In the genomic region with DNA sequence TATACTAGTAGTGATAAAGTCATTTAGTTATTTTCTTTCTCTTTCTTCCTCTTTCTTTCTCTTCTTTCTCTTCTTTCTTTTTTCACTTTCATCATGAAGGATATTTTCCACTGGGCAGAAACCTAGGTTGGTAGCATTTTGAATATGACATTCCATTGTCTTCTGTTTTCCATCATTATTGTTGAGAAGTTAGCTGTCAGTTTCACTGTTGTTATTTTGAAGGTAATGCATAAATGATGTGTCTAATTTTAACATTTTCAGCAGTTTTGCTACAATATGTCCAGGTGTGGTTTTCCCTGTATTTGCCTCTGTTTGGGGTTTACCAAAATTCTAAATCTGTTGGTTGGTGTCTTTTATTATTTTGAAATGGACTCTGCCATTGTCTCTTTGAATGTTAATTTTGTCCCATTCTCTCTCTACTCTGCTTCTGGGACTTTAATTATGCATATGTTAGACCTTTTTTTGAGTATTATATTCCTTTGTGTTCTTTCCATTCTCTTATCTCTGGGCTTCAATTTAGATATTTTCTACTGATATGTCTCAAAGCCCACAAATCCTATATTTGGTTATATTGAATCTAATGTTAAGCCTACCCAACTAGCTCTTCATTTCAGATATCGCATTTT, we compare ENCODE assay signal across 28 cellular contexts.
DNase-seq lines count a peak whose midpoint lies in the region; ATAC-seq, FAIRE-seq and TF ChIP-seq lines count a peak whose summit lies in the region.
"Had no signal": no experiment of that assay in that cellular context is flagged by ENCODE, and none has a peak within 500 bp of the region (broad histone marks: within the 10 kb centered on the region; RNA-seq: fewer than 3 reads in every experiment).

No MANE protein-coding gene starts in this region.

- peaks cover 41% of the 10 kb centered on the region for H3K36me3 Mint-ChIP-seq in WTC11
- H3K36me3 Mint-ChIP-seq: CD14-positive monocyte; CD4-positive, alpha-beta memory T cell; CD4-positive, CD25-positive, alpha-beta regulatory T cell had no signal

- H3K9me3 Mint-ChIP-seq in WTC11 = peaks cover 56% of the 10 kb centered on the region

- no peak overlapping the region for H3K4me3 Mint-ChIP-seq in WTC11
- H3K4me3 Mint-ChIP-seq: CD14-positive monocyte; CD4-positive, alpha-beta memory T cell; CD4-positive, CD25-positive, alpha-beta regulatory T cell; CD8-positive, alpha-beta memory T cell had no signal

- TF ChIP-seq CTCF in HCT116 (IDR thresholded peaks at IDR 0.05 in 2 of 3, conservative IDR thresholded peaks at IDR 0.05 in 1 of 3; ENCODE audit: borderline replicate concordance in 1 of 3, insufficient read depth in 1 of 3, low read depth in 2 of 3, low read length in 2 of 3) (no peak), HEK293 (tag by site-specific recombination; IDR thresholded peaks at IDR 0.05) (no peak), WTC11 (IDR thresholded peaks at IDR 0.05) (no peak), K562 (IDR thresholded peaks at IDR 0.05 in 2 of 3, conservative IDR thresholded peaks at IDR 0.05 in 1 of 3; ENCODE audit: insufficient read depth in 2 of 3, low read depth in 1 of 3, low read length in 3 of 3) (no peak), sigmoid colon (IDR thresholded peaks at IDR 0.05) (no peak), omental fat pad (IDR thresholded peaks at IDR 0.05) (no peak)

- H3K27me3 Mint-ChIP-seq in WTC11 (ENCODE audit: low read depth) = no peaks in the 10 kb centered on the region
- H3K27me3 Mint-ChIP-seq: CD4-positive, CD25-positive, alpha-beta regulatory T cell had no signal

- no peaks in the 10 kb centered on the region for H3K9me2 ChIP-seq in HCT116 (ENCODE audit: insufficient read depth)

- no peaks in the 10 kb centered on the region for H4K20me1 ChIP-seq in HCT116 (ENCODE audit: insufficient read depth)
- no peaks in the 10 kb centered on the region for H4K20me1 ChIP-seq in K562 (replicated peaks; ENCODE audit: control insufficient read depth, insufficient read depth, low read length)
- H4K20me1 ChIP-seq: BLaER1 had no signal

- RAD21 ChIA-PET in HCT116 (lab: Charles Lee; ENCODE audit: low non-redundant PET in 1 of 2, low total read pairs in 2 of 2, uncharacterized antibody in 2 of 2, unreplicated experiment in 2 of 2) = interaction anchor here in 1 of 2 experiments (0.7 kb wide), 1 partner anchor 193 kb away, joined by 4 read pairs; no protein-coding TSS in a partner anchor

- H3K36me3 ChIP-seq in HCT116 (ENCODE audit: control insufficient read depth in 1 of 2, insufficient read depth in 2 of 2, low read length in 2 of 2) = no peaks in the 10 kb centered on the region
- no peaks in the 10 kb centered on the region for H3K36me3 ChIP-seq in HEK293 (ENCODE audit: control insufficient read depth in 2 of 2, insufficient read depth in 1 of 2, low read length in 2 of 2)
- H3K36me3 ChIP-seq in K562 (ENCODE audit: control insufficient read depth, insufficient read depth, low read length) = no peaks in the 10 kb centered on the region
- H3K36me3 ChIP-seq in sigmoid colon = no peaks in the 10 kb centered on the region
- H3K36me3 ChIP-seq: BE2C, BLaER1 had no signal

- ATAC-seq in HCT116 (no peak), WTC11 (no peak), K562 (no peak), omental fat pad (ENCODE audit: low FRiP score) (no peak)
- ATAC-seq: GM12878 had no signal

- BruUV-seq in HCT116 (replicated peaks; lab: Mats Ljungman, UMichigan) (no TSS peak), K562 (replicated peaks; lab: Mats Ljungman, UMichigan) (no TSS peak)

- in situ Hi-C loops in K562 (cut with MboI) = no loop called here

- H3K4me2 ChIP-seq in HCT116 (ENCODE audit: low read length) (no peak overlapping the region), K562 (ENCODE audit: insufficient read depth, low read length) (no peak overlapping the region)
- H3K4me2 ChIP-seq: BLaER1 had no signal

- H3K4me1 ChIP-seq in HCT116 (ENCODE audit: control insufficient read depth in 1 of 2, insufficient read depth in 2 of 2, low read length in 2 of 2) (no peaks in the 10 kb centered on the region), HEK293 (ENCODE audit: control insufficient read depth, insufficient read depth, low read length) (no peaks in the 10 kb centered on the region), K562 (replicated peaks in 1 of 2; ENCODE audit: control insufficient read depth in 2 of 2, insufficient read depth in 2 of 2, low read length in 2 of 2) (peaks cover 0 to 7% of the 10 kb centered on the region in 2 experiments; a peak in 2 of 5 replicates), sigmoid colon (no peaks in the 10 kb centered on the region)
- H3K4me1 ChIP-seq: BE2C, BLaER1 had no signal

- H3K9me3 ChIP-seq in HCT116 (ENCODE audit: control insufficient read depth in 1 of 2, insufficient read depth in 1 of 2, low read depth in 1 of 2, low read length in 2 of 2) = peaks cover 0 to 9% of the 10 kb centered on the region in 2 experiments; a peak in 1 of 4 replicates
- H3K9me3 ChIP-seq in HEK293 (ENCODE audit: control insufficient read depth, insufficient read depth, low read depth, low read length) = no peaks in the 10 kb centered on the region
- H3K9me3 ChIP-seq in K562 (replicated peaks; ENCODE audit: control insufficient read depth, insufficient read depth, low read depth, low read length) = peaks cover 11% of the 10 kb centered on the region
- H3K9me3 ChIP-seq in sigmoid colon = peaks cover 0 to 4% (median 0%) of the 10 kb centered on the region in 4 donors
- H3K9me3 ChIP-seq: BE2C had no signal

- TF ChIP-seq POLR2A in HCT116 (IDR thresholded peaks at IDR 0.05; ENCODE audit: borderline replicate concordance, extremely low read depth, insufficient read depth, insufficient read length) (no peak), K562 (conservative IDR thresholded peaks at IDR 0.05) (no peak), sigmoid colon (IDR thresholded peaks at IDR 0.05) (no peak)

- H3K27ac ChIP-seq in HCT116 (ENCODE audit: low read depth, low read length) (no peak overlapping the region), HEK293 (ENCODE audit: extremely low read depth, low read depth, low read length) (no peak overlapping the region), K562 (ENCODE audit: extremely low read depth, low read depth, low read length) (no peak overlapping the region), sigmoid colon (no peak overlapping the region)
- H3K27ac ChIP-seq: BLaER1 had no signal

- no peak for FAIRE-seq in K562 (lab: Jason Lieb, UNC)
- FAIRE-seq: A204.1, GM12878, GM12892, GM18507 had no signal

- no peak overlapping the region for H3K9ac ChIP-seq in HCT116 (ENCODE audit: low read length)
- H3K9ac ChIP-seq in K562 (ENCODE audit: insufficient read depth in 1 of 2, low read depth in 2 of 2, low read length in 2 of 2) = no peak overlapping the region
- H3K9ac ChIP-seq: BLaER1 had no signal

- TF ChIP-seq EP300 in K562 (IDR thresholded peaks at IDR 0.05; ENCODE audit: low read length) (no peak), sigmoid colon (IDR thresholded peaks at IDR 0.05) (no peak)

- H3K4me3 ChIP-seq in HCT116 (replicated peaks in 1 of 2; ENCODE audit: low read depth in 1 of 2, low read length in 2 of 2) (no peak overlapping the region), HEK293 (ENCODE audit: low read depth, low read length) (no peak overlapping the region), K562 (no peak overlapping the region), sigmoid colon (no peak overlapping the region)
- H3K4me3 ChIP-seq: BLaER1, GM12878 had no signal

- H2AFZ ChIP-seq in HCT116 (ENCODE audit: low read depth, low read length, poor library complexity, severe bottlenecking) = no peak overlapping the region
- H2AFZ ChIP-seq in K562 (ENCODE audit: low read depth, low read length) = no peak overlapping the region

- no peaks in the 10 kb centered on the region for H3K9me1 ChIP-seq in K562 (ENCODE audit: control insufficient read depth, insufficient read depth, low read length)

- CTCF ChIA-PET in HCT116 (lab: Charles Lee) = no interaction called here
- CTCF ChIA-PET in HEK293 (lab: Yijun Ruan, JAX) = interaction anchor here (0.7 kb wide), 2 partner anchors 27 to 689 kb away, joined by 3 read pairs; no protein-coding TSS in a partner anchor
- CTCF ChIA-PET in WTC11 (lab: Charles Lee) = no interaction called here
- CTCF ChIA-PET in K562 (lab: Yijun Ruan, JAX; ENCODE audit: low intra/inter-chr PET ratio) = no interaction called here

- no peak overlapping the region for H3K27ac Mint-ChIP-seq in WTC11
- H3K27ac Mint-ChIP-seq: CD14-positive monocyte; CD4-positive, alpha-beta memory T cell; CD4-positive, CD25-positive, alpha-beta regulatory T cell; CD8-positive, alpha-beta memory T cell had no signal

- H3K27me3 ChIP-seq in HCT116 (ENCODE audit: insufficient read depth, low read length) (no peaks in the 10 kb centered on the region), K562 (ENCODE audit: control insufficient read depth in 2 of 2, insufficient read depth in 2 of 2, low read length in 2 of 2) (no peaks in the 10 kb centered on the region), sigmoid colon (no peaks in the 10 kb centered on the region)
- H3K27me3 ChIP-seq: BE2C, BLaER1 had no signal

- intact Hi-C loops in HCT116 (cut with micrococcal nuclease) (no loop called here), K562 (cut with micrococcal nuclease) (no loop called here), sigmoid colon (cut with DNase I) (no loop called here)

- TF ChIP-seq RAD21 in HCT116 (IDR thresholded peaks at IDR 0.05; ENCODE audit: low read depth) (no peak), K562 (CRISPR knock-in tag; conservative IDR thresholded peaks at IDR 0.05 in 1 of 2, IDR thresholded peaks at IDR 0.05 in 1 of 2) (no peak)

- WGBS in K562 (ENCODE audit: insufficient coverage, low coverage, missing lambda C conversion rate) = 13% methylated on average over 1 of the region's 1 CpG
- 89 to 95% methylated on average over 1 of the region's 1 CpG for WGBS in sigmoid colon, 2 donors

- POLR2A ChIA-PET in HCT116 (lab: Charles Lee) = no interaction called here
- POLR2A ChIA-PET in HEK293 (lab: Yijun Ruan, JAX) = no interaction called here
- POLR2A ChIA-PET in WTC11 (lab: Charles Lee) = no interaction called here
- POLR2A ChIA-PET in K562 (lab: Yijun Ruan, JAX) = no interaction called here

- no peaks in the 10 kb centered on the region for H3K4me1 Mint-ChIP-seq in WTC11
- H3K4me1 Mint-ChIP-seq: CD14-positive monocyte; CD4-positive, alpha-beta memory T cell; CD4-positive, CD25-positive, alpha-beta regulatory T cell; CD8-positive, alpha-beta memory T cell had no signal

- DNase-seq in HCT116 (ENCODE audit: low read depth, low spot score) = no peak
- no peak for DNase-seq in WTC11 (ENCODE audit: low spot score)
- no peak for DNase-seq in K562 (ENCODE audit: extremely low read depth in 1 of 4, low spot score in 3 of 4)
- no peak for DNase-seq in sigmoid colon
- no peak for DNase-seq in omental fat pad (ENCODE audit: low spot score)
- no peak for DNase-seq in NCI-H1048 (lab: John Stamatoyannopoulos, UW)
- DNase-seq: 8988T; ACHN; BE2C; C1 segment of cervical spinal cord; CD4-positive, alpha-beta memory T cell; CD4-positive, CD25-positive, alpha-beta regulatory T cell; CD8-positive, alpha-beta memory T cell; COR-L47; DMS 273 treated with DMSO at 0.1 percent for 48 hours; DMS153; DMS53; DMS79; DND-41; EL; GDM1 had no signal

- H3K79me2 ChIP-seq in HCT116 (ENCODE audit: insufficient read depth, low read length) (no peaks in the 10 kb centered on the region), K562 (ENCODE audit: control insufficient read depth, insufficient read depth, low read length) (no peaks in the 10 kb centered on the region)
